9 cellular contexts compared by ENCODE assay signal in genomic region chr16:88747588-88748301, GRCh38. TPM values are rescaled to one million over a fixed set of nuclear protein-coding genes. Genes with fewer than 3 reads are reported as not detected.
A peak's percentile ranks its signal among the peaks of the same experiment; 100 is the strongest.
DNase-seq lines count a peak whose midpoint lies in the region; ATAC-seq and TF ChIP-seq lines count a peak whose summit lies in the region.
"Had no signal": no experiment of that assay in that cellular context is flagged by ENCODE, and none has a peak within 500 bp of the region (broad histone marks: within the 10 kb centered on the region; RNA-seq: fewer than 3 reads in every experiment).

No MANE protein-coding gene starts in this region.

- H3K9me3 Mint-ChIP-seq in MCF 10A (ENCODE audit: unreplicated experiment) (no peaks in the 10 kb centered on the region), natural killer cell (no peaks in the 10 kb centered on the region)
- H3K9me3 Mint-ChIP-seq in activated T-cell treated with anti-CD3 and anti-CD28 coated beads, Interleukin-2, amount 50 U/mL, for 72 hours = no peaks in the 10 kb centered on the region

- H3K36me3 ChIP-seq in breast epithelium = no peaks in the 10 kb centered on the region

- H3K4me3 Mint-ChIP-seq in MCF 10A (ENCODE audit: unreplicated experiment) (no peak overlapping the region), natural killer cell (no peak overlapping the region)
- no peak overlapping the region for H3K4me3 Mint-ChIP-seq in activated T-cell treated with anti-CD3 and anti-CD28 coated beads, Interleukin-2, amount 50 U/mL, for 72 hours
- H3K4me3 Mint-ChIP-seq: activated naive CD8-positive, alpha-beta T cell had no signal

- no peak overlapping the region for H3K27ac ChIP-seq in breast epithelium

- H3K4me3 ChIP-seq in breast epithelium = no peak overlapping the region

- no peaks in the 10 kb centered on the region for H3K27me3 ChIP-seq in breast epithelium

- H3K9me3 ChIP-seq in breast epithelium = no peaks in the 10 kb centered on the region

- intact Hi-C loops in MCF 10A (cut with micrococcal nuclease) = no loop called here
- intact Hi-C loops in breast epithelium (cut with DNase I; ENCODE audit: low total_unique reads) = no loop called here
- intact Hi-C loops in natural killer cell (cut with micrococcal nuclease) = no loop called here

- CTCF ChIA-PET in MCF 10A (lab: Yijun Ruan, JAX) = interaction anchor here (0.7 to 1.4 kb wide), 4 partner anchors 10 to 420 kb away, joined by 3 to 9 read pairs (median 4); no protein-coding TSS in a partner anchor

- no peaks in the 10 kb centered on the region for H3K27me3 Mint-ChIP-seq in MCF 10A (ENCODE audit: insufficient read depth, unreplicated experiment)
- H3K27me3 Mint-ChIP-seq in activated T-cell treated with anti-CD3 and anti-CD28 coated beads, Interleukin-2, amount 50 U/mL, for 72 hours (ENCODE audit: low read depth) = no peaks in the 10 kb centered on the region
- no peaks in the 10 kb centered on the region for H3K27me3 Mint-ChIP-seq in natural killer cell (ENCODE audit: low read depth in 2 of 2)
- H3K27me3 Mint-ChIP-seq: activated naive CD8-positive, alpha-beta T cell had no signal

- H3K4me1 Mint-ChIP-seq in MCF 10A (ENCODE audit: insufficient read depth, unreplicated experiment) (no peaks in the 10 kb centered on the region), natural killer cell (peaks cover 12 to 23% of the 10 kb centered on the region in 2 donors)
- H3K4me1 Mint-ChIP-seq in activated T-cell treated with anti-CD3 and anti-CD28 coated beads, Interleukin-2, amount 50 U/mL, for 72 hours (ENCODE audit: low read depth) = peaks cover 21% of the 10 kb centered on the region

- peak; percentile 14 for TF ChIP-seq CTCF in MCF 10A (IDR thresholded peaks at IDR 0.05; ENCODE audit: unreplicated experiment)
- TF ChIP-seq CTCF in breast epithelium (IDR thresholded peaks at IDR 0.05) = no peak
- no peak for TF ChIP-seq CTCF in natural killer cell (IDR thresholded peaks at IDR 0.05)

- TF ChIP-seq POLR2A in breast epithelium (IDR thresholded peaks at IDR 0.05) = no peak

- POLR2A ChIA-PET in MCF 10A (lab: Yijun Ruan, JAX) = no interaction called here

- no TSS peak for BruUV-seq in MCF 10A (replicated peaks; lab: Mats Ljungman, UMichigan)

- peak; percentile 40 to 53 for ATAC-seq in activated T-cell treated with anti-CD3 and anti-CD28 coated beads, Interleukin-2, amount 50 U/mL, for 72 hours (replicated peaks in 1 of 2)
- ATAC-seq in natural killer cell (peak; percentile 44 to 48 (median 45)), HG03095 (IDR thresholded peaks at IDR 0.05; ENCODE audit: unreplicated experiment) (no peak)

- DNase-seq in MCF 10A (ENCODE audit: unreplicated experiment) = peak; percentile 30
- DNase-seq in breast epithelium (ENCODE audit: low spot score in 2 of 2) = no peak
- peak; percentile 68 for DNase-seq in NCI-H82 treated with DMSO at 0.1 percent for 48 hours (lab: John Stamatoyannopoulos, UW; ENCODE audit: unreplicated experiment)
- peak; percentile 50 to 62 for DNase-seq in activated T-cell treated with anti-CD3 and anti-CD28 coated beads, Interleukin-2, amount 50 U/mL, for 72 hours
- no peak for DNase-seq in natural killer cell
- no peak for DNase-seq in NCI-H2081 treated with DMSO at 0.1 percent for 48 hours (lab: John Stamatoyannopoulos, UW)
- DNase-seq in cerebellar nuclear complex (lab: John Stamatoyannopoulos, UW) = no peak

- H3K27ac Mint-ChIP-seq in MCF 10A (ENCODE audit: low read depth, unreplicated experiment) (peak overlapping the region; percentile 19), natural killer cell (no peak overlapping the region)
- H3K27ac Mint-ChIP-seq in activated T-cell treated with anti-CD3 and anti-CD28 coated beads, Interleukin-2, amount 50 U/mL, for 72 hours = no peak overlapping the region
- H3K27ac Mint-ChIP-seq: activated naive CD8-positive, alpha-beta T cell had no signal

- peaks cover 17% of the 10 kb centered on the region for H3K36me3 Mint-ChIP-seq in MCF 10A (ENCODE audit: insufficient read depth, unreplicated experiment)
- H3K36me3 Mint-ChIP-seq in activated T-cell treated with anti-CD3 and anti-CD28 coated beads, Interleukin-2, amount 50 U/mL, for 72 hours (ENCODE audit: insufficient read depth in 2 of 2) = no peaks in the 10 kb centered on the region
- no peaks in the 10 kb centered on the region for H3K36me3 Mint-ChIP-seq in natural killer cell
- H3K36me3 Mint-ChIP-seq: activated naive CD8-positive, alpha-beta T cell had no signal

- H3K4me1 ChIP-seq in breast epithelium = peaks cover 0 to 4% of the 10 kb centered on the region in 2 donors

RNA-seq across cellular contexts. Expression of gene PIEZO1, which starts 37.3 kb away (rescaled TPM):
- total RNA-seq in MCF 10A (2022) = 193 and 195 TPM in 2 replicates
- 100 to 1,000 TPM in 2 of 3 donors, 10 to 100 TPM in 1; 90.7 to 181 (median 135) TPM for total RNA-seq in breast epithelium
- total RNA-seq in activated T-cell treated with anti-CD3 and anti-CD28 coated beads, Interleukin-2, amount 50 U/mL, for 72 hours = 100 to 1,000 TPM in 1 of 2 donors, 10 to 100 TPM in 1; 94.1 to 141 TPM
- total RNA-seq in natural killer cell = 100 to 1,000 TPM; 172 to 197 (median 183) TPM

RNA-seq across cellular contexts. Expression of gene CTU2, which starts 41.4 kb away (rescaled TPM):
- total RNA-seq in MCF 10A (2022) = 26.9 and 40.8 TPM in 2 replicates
- 1 to 10 TPM; 7.3 to 8.2 (median 7.8) TPM for total RNA-seq in breast epithelium
- total RNA-seq in activated T-cell treated with anti-CD3 and anti-CD28 coated beads, Interleukin-2, amount 50 U/mL, for 72 hours = 10 to 100 TPM; 25.9 to 34.9 TPM
- 10 to 100 TPM; 36.6 to 43.3 (median 39.9) TPM for total RNA-seq in natural killer cell

RNA-seq across cellular contexts. Expression of gene RNF166, which starts 41.5 kb away (rescaled TPM):
- total RNA-seq in MCF 10A (2022) = 17.5 and 18.5 TPM in 2 replicates
- total RNA-seq in breast epithelium = 10 to 100 TPM; 19.2 to 22.0 (median 21.9) TPM
- 10 to 100 TPM; 58.6 to 64.5 TPM for total RNA-seq in activated T-cell treated with anti-CD3 and anti-CD28 coated beads, Interleukin-2, amount 50 U/mL, for 72 hours
- total RNA-seq in natural killer cell = 100 to 1,000 TPM; 459 to 712 (median 501) TPM

RNA-seq across cellular contexts. Expression of gene CDT1, which starts 55.8 kb away (rescaled TPM):
- total RNA-seq in MCF 10A (2022) (5.3 and 16.6 TPM in 2 replicates), breast epithelium (1 to 10 TPM; 1.3 to 3.3 (median 3.2) TPM), natural killer cell (1 to 10 TPM; 2.2 to 3.8 (median 2.6) TPM)
- total RNA-seq in activated T-cell treated with anti-CD3 and anti-CD28 coated beads, Interleukin-2, amount 50 U/mL, for 72 hours = 100 to 1,000 TPM; 167 to 172 TPM

Comparison
In these comparisons a context has a peak if more than half of its experiments do, and no peak if none do; other contexts are left out.
1. DNase-seq: peak in MCF 10A (single experiment), NCI-H82 treated with DMSO at 0.1 percent for 48 hours (single experiment) and activated T-cell treated with anti-CD3 and anti-CD28 coated beads, Interleukin-2, amount 50 U/mL, for 72 hours (2 of 2); none in breast epithelium (0 of 2), natural killer cell (single experiment), NCI-H2081 treated with DMSO at 0.1 percent for 48 hours (single experiment) and cerebellar nuclear complex (0 of 2).
2. RNA of gene RNF166, which starts 41.5 kb away (total RNA-seq): 459 to 712 TPM in natural killer cell; 58.6 to 64.5 TPM in activated T-cell treated with anti-CD3 and anti-CD28 coated beads, Interleukin-2, amount 50 U/mL, for 72 hours, 19.2 to 22.0 TPM in breast epithelium and 17.5 to 18.5 TPM in MCF 10A; every median in the first group is over 4 times any median in the second.